11 cellular contexts compared by ENCODE assay signal in the genomic region with DNA sequence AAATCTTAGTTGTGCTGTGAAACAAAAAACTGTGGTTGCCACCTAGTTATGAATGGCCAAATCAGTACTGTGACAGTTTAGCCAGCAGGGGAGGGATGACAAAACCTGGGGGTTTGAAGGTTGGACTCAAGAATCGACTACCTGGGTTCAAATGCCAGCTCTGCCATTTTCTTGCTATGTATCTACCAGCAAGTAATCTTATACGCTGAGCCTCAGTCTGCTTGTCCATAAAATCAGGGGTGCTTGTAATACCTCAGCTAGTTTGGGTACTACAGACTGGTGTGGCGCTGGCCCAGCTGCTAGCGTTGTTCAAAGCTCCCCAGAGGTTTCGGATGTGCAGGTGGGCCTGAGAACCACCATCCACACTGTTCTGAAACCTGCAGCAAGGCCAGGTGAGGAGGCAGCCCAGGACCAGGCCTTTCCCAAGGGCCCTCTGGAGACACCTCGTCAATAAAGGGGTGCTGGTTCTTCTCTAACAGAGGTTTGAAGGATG. TPM values are rescaled to one million over a fixed set of nuclear protein-coding genes. Genes with fewer than 3 reads are reported as not detected.
DNase-seq lines count a peak whose midpoint lies in the region; ATAC-seq and TF ChIP-seq lines count a peak whose summit lies in the region.
"Had no signal": no experiment of that assay in that cellular context is flagged by ENCODE, and none has a peak within 500 bp of the region (broad histone marks: within the 10 kb centered on the region; RNA-seq: fewer than 3 reads in every experiment).

No MANE protein-coding gene starts in this region.

- no peaks in the 10 kb centered on the region for H3K27me3 ChIP-seq in BLaER1 treated with 17β-estradiol and CSF1 and Interleukin-3, amounts not matched to agents 10 nM and 100 nM
- no peaks in the 10 kb centered on the region for H3K27me3 ChIP-seq in OCI-LY3 (ENCODE audit: low read depth, low read length)
- H3K27me3 ChIP-seq in esophagus squamous epithelium = no peaks in the 10 kb centered on the region
- H3K27me3 ChIP-seq: cardiac muscle cell, spleen had no signal

- H3K4me2 ChIP-seq in BLaER1 treated with 17β-estradiol and CSF1 and Interleukin-3, amounts not matched to agents 10 nM and 100 nM = peak overlapping the region; percentile 70 to 91 (median 89)
- H3K4me2 ChIP-seq in OCI-LY3 (ENCODE audit: low read length) = peak overlapping the region; percentile 59

- H3K9me3 ChIP-seq in BLaER1 treated with 17β-estradiol and CSF1 and Interleukin-3, amounts not matched to agents 10 nM and 100 nM (replicated peaks in 1 of 11) = no peaks in the 10 kb centered on the region
- H3K9me3 ChIP-seq in OCI-LY3 (ENCODE audit: insufficient read depth, low read length) (no peaks in the 10 kb centered on the region), esophagus squamous epithelium (no peaks in the 10 kb centered on the region)
- H3K9me3 ChIP-seq: spleen had no signal

- H3K4me1 ChIP-seq in BLaER1 treated with 17β-estradiol and CSF1 and Interleukin-3, amounts not matched to agents 10 nM and 100 nM = peaks cover 60 to 84% (median 74%) of the 10 kb centered on the region in 10 experiments
- H3K4me1 ChIP-seq in OCI-LY3 (ENCODE audit: low read length) (peaks cover 40% of the 10 kb centered on the region), esophagus squamous epithelium (peaks cover 0 to 48% (median 28%) of the 10 kb centered on the region in 3 donors)

- intact Hi-C loops in esophagus squamous epithelium (cut with DNase I) = no loop called here

- peaks cover 12 to 56% (median 26%) of the 10 kb centered on the region in 11 experiments; a peak in 21 of 22 replicates for H3K36me3 ChIP-seq in BLaER1 treated with 17β-estradiol and CSF1 and Interleukin-3, amounts not matched to agents 10 nM and 100 nM
- H3K36me3 ChIP-seq in OCI-LY3 (replicated peaks; ENCODE audit: low read depth, low read length) = peaks cover 7% of the 10 kb centered on the region
- peaks cover 0 to 23% (median 0%) of the 10 kb centered on the region in 3 donors for H3K36me3 ChIP-seq in esophagus squamous epithelium
- H3K36me3 ChIP-seq: cardiac muscle cell had no signal

- no peak overlapping the region for H2AFZ ChIP-seq in OCI-LY3 (ENCODE audit: low read depth, low read length)

- DNase-seq in germinal center (ENCODE audit: low spot score) (no peak), NCI-H774 (lab: John Stamatoyannopoulos, UW) (no peak), midbrain (lab: John Stamatoyannopoulos, UW) (no peak), esophagus squamous epithelium (lab: John Stamatoyannopoulos, UW) (no peak)
- DNase-seq: glutamatergic neuron, spleen had no signal

- H3K79me2 ChIP-seq in OCI-LY3 (ENCODE audit: low read length) = peaks cover 50% of the 10 kb centered on the region

- H3K9ac ChIP-seq in BLaER1 treated with 17β-estradiol and CSF1 and Interleukin-3, amounts not matched to agents 10 nM and 100 nM = peak overlapping the region in 6 of 11 experiments; percentile 3 to 59 (median 56); a peak in 10 of 22 replicates
- H3K9ac ChIP-seq in OCI-LY3 (ENCODE audit: low read length) = peak overlapping the region; percentile 28; the same call in 1 of the 2 replicates

- WGBS in esophagus squamous epithelium, 2 donors = 67 to 83% methylated on average over 3 to 6 of the region's 6 CpGs

- TF ChIP-seq POLR2A in esophagus squamous epithelium (IDR thresholded peaks at IDR 0.05) = no peak

- H3K27ac ChIP-seq in BLaER1 treated with 17β-estradiol and CSF1 and Interleukin-3, amounts not matched to agents 10 nM and 100 nM = peak overlapping the region in 7 of 11 experiments; percentile 4 to 75 (median 69); a peak in 13 of 22 replicates
- H3K27ac ChIP-seq in OCI-LY3 (ENCODE audit: low read length) (peak overlapping the region; percentile 32; the same call in 1 of the 2 replicates), esophagus squamous epithelium (no peak overlapping the region)
- H3K27ac ChIP-seq: cardiac muscle cell had no signal

- peak overlapping the region in 3 of 10 experiments; percentile 1 to 28 (median 23); a peak in 4 of 20 replicates for H3K4me3 ChIP-seq in BLaER1 treated with 17β-estradiol and CSF1 and Interleukin-3, amounts not matched to agents 10 nM and 100 nM
- H3K4me3 ChIP-seq in OCI-LY3 (ENCODE audit: low read length) (peak overlapping the region; percentile 45; the same call in 1 of the 2 replicates), esophagus squamous epithelium (no peak overlapping the region)
- H3K4me3 ChIP-seq: cardiac muscle cell, spleen had no signal

- TF ChIP-seq CTCF in OCI-LY3 (IDR thresholded peaks at IDR 0.05; ENCODE audit: low read depth, low read length) (no peak), esophagus squamous epithelium (IDR thresholded peaks at IDR 0.05) (no peak)

- ATAC-seq in GM19372 (IDR thresholded peaks at IDR 0.05; ENCODE audit: low read depth, unreplicated experiment) (peak; percentile 32), HG02870 (IDR thresholded peaks at IDR 0.05; ENCODE audit: unreplicated experiment) (peak; percentile 26)

- H4K20me1 ChIP-seq in BLaER1 treated with 17β-estradiol and CSF1 and Interleukin-3, amounts not matched to agents 10 nM and 100 nM = peaks cover 0 to 95% (median 25%) of the 10 kb centered on the region in 11 experiments; a peak in 10 of 22 replicates
- no peaks in the 10 kb centered on the region for H4K20me1 ChIP-seq in OCI-LY3 (ENCODE audit: insufficient read depth, low read length)

RNA-seq across cellular contexts. Expression of gene TRAM2, which starts 40.4 kb away (rescaled TPM):
- 1 to 10 TPM; 2.3 to 8.6 (median 5.3) TPM for total RNA-seq in esophagus squamous epithelium

Comparison
In these comparisons a context has a peak if more than half of its experiments do, and no peak if none do; other contexts are left out.
1. H3K27ac ChIP-seq: peak in BLaER1 treated with 17β-estradiol and CSF1 and Interleukin-3, amounts not matched to agents 10 nM and 100 nM (7 of 11) and OCI-LY3 (single experiment); none in esophagus squamous epithelium (0 of 4).